ENCODE assay signal across 14 cellular contexts in the genomic region with DNA sequence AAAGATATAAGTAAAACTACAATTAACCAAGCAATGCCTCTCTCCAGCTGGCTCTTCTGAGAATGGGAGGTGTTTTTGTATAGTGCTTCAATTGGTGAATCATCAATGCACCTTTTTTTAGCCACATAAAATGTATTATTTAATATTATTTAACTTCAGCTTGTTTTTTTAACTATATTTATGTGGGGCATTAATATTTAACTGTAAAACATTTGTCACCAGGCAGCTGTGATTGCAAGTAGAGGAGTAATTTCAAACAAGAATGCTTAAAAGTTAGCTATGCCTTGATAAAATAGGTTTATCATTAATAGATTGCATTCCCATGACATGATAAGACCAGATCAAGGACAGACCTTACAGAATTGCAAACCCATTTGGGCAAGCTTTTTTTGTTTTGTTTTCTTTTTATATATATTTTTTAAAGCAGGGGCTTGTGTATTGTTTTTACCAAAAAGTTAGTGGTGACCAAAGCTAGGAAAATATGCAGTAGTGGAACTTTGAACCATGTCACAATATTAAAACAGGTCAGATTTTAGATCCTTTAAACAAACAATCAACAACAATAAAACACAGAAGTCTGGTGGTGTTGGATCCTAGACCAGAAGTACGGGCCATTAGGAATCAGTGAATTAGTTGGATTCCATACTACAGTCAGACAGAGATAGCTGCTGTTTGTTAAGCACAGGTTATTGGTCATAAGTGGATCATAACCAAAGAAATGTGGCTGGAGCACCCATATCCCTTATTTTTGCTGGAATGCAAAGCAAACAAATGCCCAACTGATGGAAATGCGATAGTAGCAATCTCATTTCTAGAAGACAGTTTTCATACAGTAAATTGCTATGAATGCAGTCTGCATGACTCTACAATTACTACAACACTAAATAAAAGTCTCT. TPM values are rescaled to one million over a fixed set of nuclear protein-coding genes. Genes with fewer than 3 reads are reported as not detected.
DNase-seq lines count a peak whose midpoint lies in the region; ATAC-seq, FAIRE-seq and TF ChIP-seq lines count a peak whose summit lies in the region.
"Had no signal": no experiment of that assay in that cellular context is flagged by ENCODE, and none has a peak within 500 bp of the region (broad histone marks: within the 10 kb centered on the region; RNA-seq: fewer than 3 reads in every experiment).

No MANE protein-coding gene starts in this region.

- no peak for ATAC-seq in GM21619 (IDR thresholded peaks at IDR 0.05; ENCODE audit: unreplicated experiment)
- ATAC-seq: activated CD4-positive, alpha-beta T cell treated with anti-CD3 and anti-CD28 coated beads for 36 hours had no signal

- H3K4me3 ChIP-seq in AG10803 (ENCODE audit: low read length) (peak overlapping the region; percentile 88; the same call in 1 of the 2 replicates), fibroblast of pulmonary artery (replicated peaks; ENCODE audit: low read depth, low read length) (peak overlapping the region; percentile 67), sigmoid colon (peak overlapping the region; percentile 61 to 82 (median 78))

- intact Hi-C loops in sigmoid colon (cut with DNase I), result loop anchor here (5.0 kb wide), 1 partner anchor 145 kb away; no protein-coding TSS in a partner anchor

- H3K36me3 ChIP-seq in sigmoid colon, result peaks cover 0 to 18% (median 4%) of the 10 kb centered on the region in 4 donors

- CTCF ChIA-PET in GM10248 (lab: Yijun Ruan, JAX), result interaction anchor here (0.8 to 1.6 kb wide), 5 partner anchors 13 to 125 kb away, joined by 3 to 6 read pairs (median 3); no protein-coding TSS in a partner anchor

- no peak for TF ChIP-seq POLR2A in sigmoid colon (IDR thresholded peaks at IDR 0.05)

- WGBS in sigmoid colon, 2 donors, result 90 to 92% methylated on average over 2 of the region's 2 CpGs

- no peaks in the 10 kb centered on the region for H3K27me3 ChIP-seq in sigmoid colon

- TF ChIP-seq EP300 in sigmoid colon (IDR thresholded peaks at IDR 0.05), result no peak

- FAIRE-seq in RCC 7860 (lab: Jason Lieb, UNC), result peak; percentile 99
- FAIRE-seq: H1 had no signal

- DNase-seq in AG10803 (ENCODE audit: low read depth), result no peak
- DNase-seq in RCC 7860 (ENCODE audit: low spot score), result peak; percentile 91
- no peak for DNase-seq in fibroblast of pulmonary artery (ENCODE audit: low read depth)
- no peak for DNase-seq in sigmoid colon
- no peak for DNase-seq in retina
- DNase-seq in GM10248 (ENCODE audit: extremely low spot score), result no peak
- no peak for DNase-seq in UCSD-AML1 (lab: John Stamatoyannopoulos, UW; ENCODE audit: unreplicated experiment)
- DNase-seq: activated CD4-positive, alpha-beta T cell treated with anti-CD3 and anti-CD28 coated beads for 36 hours; C1 segment of cervical spinal cord; NCI-H1048; NCI-H226 had no signal

- H3K27ac ChIP-seq in sigmoid colon, result peak overlapping the region; percentile 89 to 98 (median 95)

- no peak for TF ChIP-seq CTCF in AG10803 (conservative IDR thresholded peaks at IDR 0.05; ENCODE audit: low read length)
- TF ChIP-seq CTCF in fibroblast of pulmonary artery (IDR thresholded peaks at IDR 0.05; ENCODE audit: low read length, missing control alignments), result no peak
- TF ChIP-seq CTCF in sigmoid colon (IDR thresholded peaks at IDR 0.05), result no peak
- TF ChIP-seq CTCF in GM10248 (IDR thresholded peaks at IDR 0.05; ENCODE audit: control extremely low read depth, extremely low read depth, low read depth, missing control alignments), result no peak

- peaks cover 0 to 53% (median 27%) of the 10 kb centered on the region in 4 donors for H3K4me1 ChIP-seq in sigmoid colon

- no peaks in the 10 kb centered on the region for H3K9me3 ChIP-seq in sigmoid colon

- POLR2A ChIA-PET in GM10248 (lab: Yijun Ruan, JAX), result no interaction called here

RNA-seq across cellular contexts. Expression of a gene that starts 2.9 kb away (rescaled TPM):
- 100 to 1,000 TPM in 1 of 4 donors, 10 to 100 TPM in 3; 81.8 to 142 (median 88.6) TPM for total RNA-seq in sigmoid colon
- 10 to 100 TPM in 1 of 3 donors, 1 to 10 TPM in 2; 4.6 to 12.8 (median 7.8) TPM for polyA plus RNA-seq in sigmoid colon
- total RNA-seq: activated CD4-positive, alpha-beta T cell treated with anti-CD3 and anti-CD28 coated beads for 36 hours; T-helper 1 cell treated with Interleukin-12 subunit alpha and Interleukin-12 subunit beta and Interleukin-4 antibody, amounts not matched to agents 30 ng/mL and 1 ng/mL, for 36 hours had no signal

RNA-seq across cellular contexts. Expression of a gene that starts 22.4 kb away (rescaled TPM):
- total RNA-seq in sigmoid colon, result 100 to 1,000 TPM; 328 to 857 (median 577) TPM
- 10 to 100 TPM in 2 of 3 donors, 1 to 10 TPM in 1; 8.8 to 32.5 (median 18.6) TPM for polyA plus RNA-seq in sigmoid colon
